8 cellular contexts compared by ENCODE assay signal in genomic region chr15:68829068-68829467, GRCh38. TPM values are rescaled to one million over a fixed set of nuclear protein-coding genes. Genes with fewer than 3 reads are reported as not detected.
A peak's percentile ranks its signal among the peaks of the same experiment; 100 is the strongest.
DNase-seq lines count a peak whose midpoint lies in the region; ATAC-seq and TF ChIP-seq lines count a peak whose summit lies in the region.

No MANE protein-coding gene starts in this region.

- peak overlapping the region; percentile 24 for H3K27ac ChIP-seq in HL-60 (replicated peaks)

- in situ Hi-C loops in astrocyte of the cerebellum (cut with HindIII; ENCODE audit: low sequenced_read_pairs) = no loop called here

- peak; percentile 18 for DNase-seq in DMS53 (lab: John Stamatoyannopoulos, UW)
- DNase-seq in DMS53 treated with DMSO at 0.1 percent for 48 hours (lab: John Stamatoyannopoulos, UW; ENCODE audit: unreplicated experiment) = no peak
- peak in 1 of 2 experiments; percentile 67 for DNase-seq in HL-60 (ENCODE audit: low read depth in 1 of 2, low spot score in 1 of 2)
- no peak for DNase-seq in astrocyte of the cerebellum (ENCODE audit: low read depth)
- no peak for DNase-seq in left colon
- no peak for DNase-seq in cerebellum (ENCODE audit: low spot score)
- no peak for DNase-seq in stimulated activated CD4-positive, alpha-beta T cell treated with anti-CD3 and anti-CD28 coated beads, Interleukin-4, amount 100 ng/mL, for 1 hour

- H3K4me3 ChIP-seq in HL-60 (replicated peaks; ENCODE audit: insufficient read depth, low read length) = no peak overlapping the region
- H3K4me3 ChIP-seq in astrocyte of the cerebellum (ENCODE audit: low read depth, low read length) = no peak overlapping the region

- H3K27me3 ChIP-seq in HL-60 (ENCODE audit: insufficient read depth, poor library complexity, severe bottlenecking) = no peaks in the 10 kb centered on the region

- ATAC-seq in left colon = peak; percentile 82
- no peak for ATAC-seq in GM18907 (IDR thresholded peaks at IDR 0.05; ENCODE audit: unreplicated experiment)

- intact Hi-C loops in left colon (cut with DNase I, micrococcal nuclease) = no loop called here

- TF ChIP-seq CTCF in HL-60 (IDR thresholded peaks at IDR 0.05; ENCODE audit: insufficient read depth, low read length) (peak; percentile 24), astrocyte of the cerebellum (IDR thresholded peaks at IDR 0.05; ENCODE audit: low read depth, low read length, missing control alignments) (peak; percentile 47)

RNA-seq across cellular contexts. Expression of gene ANP32A, which starts 8.4 kb away (rescaled TPM):
- 100 to 1,000 TPM in 1 of 2 donors, 10 to 100 TPM in 1; 91.9 to 122 TPM for total RNA-seq in left colon
- 82.8 TPM for total RNA-seq in cerebellum
